ENCODE assay signal across 9 cellular contexts in genomic region chr1:149848811-149849210, GRCh38. TPM values are rescaled to one million over a fixed set of nuclear protein-coding genes. Genes with fewer than 3 reads are reported as not detected.
A peak's percentile ranks its signal among the peaks of the same experiment; 100 is the strongest.
DNase-seq lines count a peak whose midpoint lies in the region; ATAC-seq and TF ChIP-seq lines count a peak whose summit lies in the region.
"Had no signal": no experiment of that assay in that cellular context is flagged by ENCODE, and none has a peak within 500 bp of the region (broad histone marks: within the 10 kb centered on the region; RNA-seq: fewer than 3 reads in every experiment).

No MANE protein-coding gene starts in this region.

- DNase-seq in cardiac muscle cell (ENCODE audit: low read depth in 1 of 2, low spot score in 1 of 2) (peak in 1 of 2 donors; percentile 3), cardiac septum (ENCODE audit: low spot score) (no peak), WERI-Rb-1 (no peak), upper lobe of right lung (no peak), T1000 (lab: John Stamatoyannopoulos, UW) (no peak)

- TF ChIP-seq CTCF in cardiac muscle cell (IDR thresholded peaks at IDR 0.05; ENCODE audit: low read depth, low read length) (no peak), WERI-Rb-1 (IDR thresholded peaks at IDR 0.05; ENCODE audit: low read depth, low read length) (no peak), upper lobe of right lung (IDR thresholded peaks at IDR 0.05) (no peak)

- ATAC-seq in upper lobe of right lung (no peak), GM21367 (IDR thresholded peaks at IDR 0.05; ENCODE audit: unreplicated experiment) (no peak), GM18858 (IDR thresholded peaks at IDR 0.05; ENCODE audit: unreplicated experiment) (no peak)

- peak overlapping the region; percentile 94; the same call in 1 of the 2 replicates for H3K9ac ChIP-seq in iPS-20b (ENCODE audit: low read depth, low read length)

- H3K36me3 ChIP-seq in cardiac muscle cell (no peaks in the 10 kb centered on the region), WERI-Rb-1 (peaks cover 20% of the 10 kb centered on the region), iPS-20b (ENCODE audit: insufficient read depth, low read depth, low read length) (no peaks in the 10 kb centered on the region), upper lobe of right lung (no peaks in the 10 kb centered on the region)

- H3K27ac ChIP-seq in cardiac muscle cell, result peak overlapping the region; percentile 57
- peak overlapping the region; percentile 86 for H3K27ac ChIP-seq in WERI-Rb-1
- no peak overlapping the region for H3K27ac ChIP-seq in iPS-20b (ENCODE audit: low read length)
- no peak overlapping the region for H3K27ac ChIP-seq in upper lobe of right lung

- H3K9me3 ChIP-seq in cardiac muscle cell (ENCODE audit: low read depth) (no peaks in the 10 kb centered on the region), WERI-Rb-1 (ENCODE audit: severe bottlenecking) (no peaks in the 10 kb centered on the region), iPS-20b (ENCODE audit: insufficient read depth, low read depth, low read length) (no peaks in the 10 kb centered on the region), upper lobe of right lung (no peaks in the 10 kb centered on the region)

- H3K4me3 ChIP-seq in cardiac muscle cell (peak overlapping the region; percentile 46), WERI-Rb-1 (ENCODE audit: low read depth, low read length) (peak overlapping the region; percentile 69), iPS-20b (ENCODE audit: low read length) (peak overlapping the region; percentile 88), upper lobe of right lung (peak overlapping the region; percentile 57)
- H3K4me3 ChIP-seq: lung had no signal

- H3K4me1 ChIP-seq in cardiac muscle cell (ENCODE audit: low read depth), result peaks cover 44% of the 10 kb centered on the region
- H3K4me1 ChIP-seq in iPS-20b (ENCODE audit: insufficient read depth, low read length), result peaks cover 31% of the 10 kb centered on the region
- H3K4me1 ChIP-seq in upper lobe of right lung, result peaks cover 34% of the 10 kb centered on the region

- intact Hi-C loops in cardiac septum (cut with DNase I) (no loop called here), upper lobe of right lung (cut with DNase I) (no loop called here)

- H3K27me3 ChIP-seq in cardiac muscle cell (no peaks in the 10 kb centered on the region), WERI-Rb-1 (ENCODE audit: insufficient read depth, low read depth, severe bottlenecking) (no peaks in the 10 kb centered on the region), iPS-20b (ENCODE audit: insufficient read depth, low read length) (no peaks in the 10 kb centered on the region), upper lobe of right lung (no peaks in the 10 kb centered on the region)

RNA-seq across cellular contexts. Expression of gene BOLA1, which starts 50.6 kb away (rescaled TPM):
- 26.2 and 46.0 TPM in 2 replicates for total RNA-seq in cardiac muscle cell
- 32.5 and 34.0 TPM in 2 replicates for polyA plus RNA-seq in cardiac muscle cell
- 13.8 TPM for total RNA-seq in cardiac septum
- total RNA-seq in upper lobe of right lung, result 16.5 TPM

Comparison
In these comparisons a context has a peak if more than half of its experiments do, and no peak if none do; other contexts are left out.
1. H3K27ac ChIP-seq: peak in cardiac muscle cell (single experiment) and WERI-Rb-1 (single experiment); none in iPS-20b (single experiment) and upper lobe of right lung (single experiment).
2. Peak in every context shown above with its lines, with median percentiles within 50 percentile points of each other: H3K4me3 ChIP-seq.